In the genomic region with DNA sequence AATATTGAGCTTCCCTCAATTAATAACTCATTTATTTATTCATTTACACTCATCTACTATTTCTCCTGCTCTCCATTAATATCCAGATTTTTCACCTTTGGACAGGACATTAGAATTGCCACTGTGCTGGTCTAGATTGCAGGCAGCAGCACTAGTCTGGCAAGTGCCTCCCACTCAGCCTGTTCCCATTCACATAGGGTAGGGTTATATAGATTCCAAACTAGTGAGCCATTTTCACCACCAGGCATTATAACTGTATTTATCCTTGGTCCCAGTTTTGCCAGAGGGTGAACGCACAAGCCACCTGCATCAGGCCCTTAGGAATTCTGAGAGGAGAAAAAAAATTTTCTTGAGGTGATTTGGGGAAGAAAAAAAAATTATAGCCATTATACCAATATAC, we compare ENCODE assay signal across 29 cellular contexts. TPM values are rescaled to one million over a fixed set of nuclear protein-coding genes. Genes with fewer than 3 reads are reported as not detected.
DNase-seq lines count a peak whose midpoint lies in the region; ATAC-seq, FAIRE-seq and TF ChIP-seq lines count a peak whose summit lies in the region.
"Had no signal": no experiment of that assay in that cellular context is flagged by ENCODE, and none has a peak within 500 bp of the region (broad histone marks: within the 10 kb centered on the region; RNA-seq: fewer than 3 reads in every experiment).

No MANE protein-coding gene starts in this region.

- no peak for FAIRE-seq in bronchial epithelial cell (lab: Jason Lieb, UNC)
- FAIRE-seq: G401.6, HepG2, K562, RCC 7860 had no signal

- H3K27ac ChIP-seq in mammary epithelial cell (ENCODE audit: insufficient read depth, low read depth, low read length) (no peak overlapping the region), breast epithelium (no peak overlapping the region), Panc1 (ENCODE audit: low read length) (no peak overlapping the region), endodermal cell (ENCODE audit: low read depth, low read length) (no peak overlapping the region), substantia nigra (ENCODE audit: low read depth, low read length, poor library complexity, severe bottlenecking) (no peak overlapping the region)
- H3K27ac ChIP-seq: SJCRH30 had no signal

- H3K9me3 Mint-ChIP-seq in endodermal cell, result peaks cover 3% of the 10 kb centered on the region

- H3K27ac Mint-ChIP-seq in endodermal cell, result no peak overlapping the region
- H3K27ac Mint-ChIP-seq: GM23338, HFFc6 had no signal

- no peak overlapping the region for H3K4me3 Mint-ChIP-seq in endodermal cell
- H3K4me3 Mint-ChIP-seq: GM23338, HFFc6 had no signal

- in situ Hi-C loops in mammary epithelial cell (cut with MboI; ENCODE audit: low sequenced_read_pairs in 2 of 2), result no loop called here
- in situ Hi-C loops in Panc1 (cut with HindIII; ENCODE audit: low pct_unique_long_range_greater_than_20kb, low sequenced_read_pairs), result no loop called here

- H3K4me2 ChIP-seq in mammary epithelial cell (ENCODE audit: insufficient read depth, low read depth, low read length), result no peak overlapping the region
- H3K4me2 ChIP-seq: GM23338 had no signal

- H3K27me3 Mint-ChIP-seq in endodermal cell (ENCODE audit: insufficient read depth), result peaks cover under 1% of the 10 kb centered on the region

- H3K36me3 ChIP-seq in mammary epithelial cell (ENCODE audit: insufficient read depth, low read length), result no peaks in the 10 kb centered on the region
- H3K36me3 ChIP-seq in breast epithelium, result no peaks in the 10 kb centered on the region
- H3K36me3 ChIP-seq in Panc1 (ENCODE audit: control insufficient read depth, insufficient read depth, low read length), result no peaks in the 10 kb centered on the region
- no peaks in the 10 kb centered on the region for H3K36me3 ChIP-seq in bronchial epithelial cell (ENCODE audit: control insufficient read depth, insufficient read depth, low read length)
- H3K36me3 ChIP-seq in endodermal cell (ENCODE audit: control insufficient read depth, insufficient read depth, low read length), result no peaks in the 10 kb centered on the region
- H3K36me3 ChIP-seq: HAP-1, SJCRH30 had no signal

- H3K27me3 ChIP-seq in mammary epithelial cell (ENCODE audit: insufficient read depth, low read length) (no peaks in the 10 kb centered on the region), breast epithelium (no peaks in the 10 kb centered on the region), Panc1 (ENCODE audit: control insufficient read depth, insufficient read depth, low read length) (no peaks in the 10 kb centered on the region), bronchial epithelial cell (ENCODE audit: control insufficient read depth, insufficient read depth, low read length) (no peaks in the 10 kb centered on the region), endodermal cell (ENCODE audit: control insufficient read depth, insufficient read depth, low read length, poor library complexity, severe bottlenecking) (no peaks in the 10 kb centered on the region)

- H3K79me2 ChIP-seq in mammary epithelial cell (ENCODE audit: insufficient read depth, low read length), result no peaks in the 10 kb centered on the region

- DNase-seq in mammary epithelial cell (peak; percentile 32), breast epithelium (ENCODE audit: low spot score in 2 of 2) (no peak), Panc1 (ENCODE audit: low read depth, low spot score) (no peak), bronchial epithelial cell (ENCODE audit: low read depth) (peak; percentile 49), endodermal cell (no peak), ecto neural progenitor cell (ENCODE audit: low spot score) (no peak), NCI-H510A treated with DMSO at 0.1 percent for 48 hours (lab: John Stamatoyannopoulos, UW) (no peak), substantia nigra (lab: John Stamatoyannopoulos, UW) (no peak)
- DNase-seq: 8988T; ACHN; DMS153; HFFc6; Kasumi-1; NCI-H1105; NCI-H1436 treated with DMSO at 0.1 percent for 48 hours; NCI-H187 treated with DMSO at 0.1 percent for 48 hours; NCI-H2171 treated with DMSO at 0.1 percent for 48 hours; NCI-H524 treated with DMSO at 0.1 percent for 48 hours; NCI-H774; NK-92 treated with Interleukin-12 subunit alpha and Interleukin-12 subunit beta, amount 100 ng/mL, for 24 hours; SJCRH30 had no signal

- intact Hi-C loops in mammary epithelial cell (cut with micrococcal nuclease), result no loop called here
- intact Hi-C loops in breast epithelium (cut with DNase I; ENCODE audit: low total_unique reads), result loop anchor here (10.0 kb wide), 1 partner anchor 67 kb away; the partner anchor contains the start of gene AMOTL2
- intact Hi-C loops in Panc1 (cut with micrococcal nuclease; ENCODE audit: unreplicated experiment), result no loop called here

- no peak overlapping the region for H2AFZ ChIP-seq in mammary epithelial cell (ENCODE audit: low read depth, low read length)

- H3K4me1 ChIP-seq in mammary epithelial cell (ENCODE audit: insufficient read depth, low read length) (peaks cover 35% of the 10 kb centered on the region), breast epithelium (peaks cover 0 to 2% of the 10 kb centered on the region in 2 donors), Panc1 (ENCODE audit: control insufficient read depth, insufficient read depth, low read length) (peaks cover 3% of the 10 kb centered on the region; the same call in 1 of the 2 replicates), endodermal cell (ENCODE audit: control insufficient read depth, insufficient read depth, low read length) (no peaks in the 10 kb centered on the region)
- H3K4me1 ChIP-seq: HAP-1, SJCRH30 had no signal

- dilution Hi-C loops in mammary epithelial cell (cut with HindIII; ENCODE audit: low sequenced_read_pairs), result no loop called here

- POLR2A ChIA-PET in Panc1 (lab: Charles Lee), result no interaction called here

- H3K9ac ChIP-seq in mammary epithelial cell (ENCODE audit: insufficient read depth, low read length) (no peak overlapping the region), endodermal cell (ENCODE audit: extremely low read depth, low read length, poor library complexity, severe bottlenecking) (no peak overlapping the region)

- CTCF ChIA-PET in mammary epithelial cell (lab: Charles Lee; ENCODE audit: low non-redundant PET), result no interaction called here
- CTCF ChIA-PET in Panc1 (lab: Charles Lee), result no interaction called here

- BruUV-seq in mammary epithelial cell (replicated peaks; lab: Mats Ljungman, UMichigan) (no TSS peak), Panc1 (replicated peaks; lab: Mats Ljungman, UMichigan) (no TSS peak)

- peak; percentile 67; the same call in 1 of the 2 replicates for ATAC-seq in Panc1
- ATAC-seq: GM23338, HepG2, K562, Right ventricle myocardium inferior, SK-N-SH treated with all-trans-retinoic acid at 6 μM for 48 hours had no signal

- no peaks in the 10 kb centered on the region for H3K4me1 Mint-ChIP-seq in endodermal cell
- H3K4me1 Mint-ChIP-seq: GM23338 had no signal

- H3K4me3 ChIP-seq in mammary epithelial cell (replicated peaks in 1 of 3; ENCODE audit: insufficient read depth in 1 of 3, low read depth in 2 of 3, low read length in 3 of 3) (no peak overlapping the region), breast epithelium (no peak overlapping the region), Panc1 (ENCODE audit: low read depth in 2 of 2, low read length in 2 of 2) (no peak overlapping the region), bronchial epithelial cell (ENCODE audit: low read depth, low read length) (no peak overlapping the region), endodermal cell (ENCODE audit: low read length) (no peak overlapping the region)
- H3K4me3 ChIP-seq: GM23338, HAP-1, K562, SJCRH30 had no signal

- WGBS in mammary epithelial cell (ENCODE audit: low coverage, missing lambda C conversion rate), result 83% methylated on average over 1 of the region's 1 CpG
- WGBS in endodermal cell (ENCODE audit: insufficient coverage in 1 of 2, insufficient read length in 1 of 2), 2 experiments, result 80% methylated on average over 1 of the region's 1 CpG; no CpG with 5 or more reads in 1 of the 2 experiments

- no peaks in the 10 kb centered on the region for H4K20me1 ChIP-seq in mammary epithelial cell (ENCODE audit: insufficient read depth, low read length)

- no peaks in the 10 kb centered on the region for H3K9me3 ChIP-seq in mammary epithelial cell (replicated peaks; ENCODE audit: insufficient read depth, low read length)
- H3K9me3 ChIP-seq in breast epithelium, result no peaks in the 10 kb centered on the region
- no peaks in the 10 kb centered on the region for H3K9me3 ChIP-seq in Panc1 (ENCODE audit: control insufficient read depth, insufficient read depth, low read depth, low read length)
- peaks cover 8% of the 10 kb centered on the region for H3K9me3 ChIP-seq in endodermal cell (ENCODE audit: control insufficient read depth, low read length)

- no peaks in the 10 kb centered on the region for H3K36me3 Mint-ChIP-seq in endodermal cell (ENCODE audit: low read depth)

- no peak for TF ChIP-seq POLR2A in breast epithelium (IDR thresholded peaks at IDR 0.05)

- TF ChIP-seq CTCF in mammary epithelial cell (conservative IDR thresholded peaks at IDR 0.05 in 1 of 2, IDR thresholded peaks at IDR 0.05 in 1 of 2; ENCODE audit: extremely low read depth in 1 of 2, insufficient read depth in 1 of 2, low read depth in 1 of 2, low read length in 2 of 2) (no peak), breast epithelium (IDR thresholded peaks at IDR 0.05) (no peak), Panc1 (IDR thresholded peaks at IDR 0.05) (no peak), bronchial epithelial cell (IDR thresholded peaks at IDR 0.05; ENCODE audit: insufficient read depth, low read length, severe bottlenecking) (no peak), endodermal cell (conservative IDR thresholded peaks at IDR 0.05) (no peak)

RNA-seq across cellular contexts. Expression of gene ANAPC13, which starts 44.5 kb away (rescaled TPM):
- total RNA-seq in mammary epithelial cell (10 to 100 TPM; 32.2 to 40.5 TPM), breast epithelium (10 to 100 TPM; 56.0 to 68.3 (median 66.1) TPM), Panc1 (2021; ENCODE audit: unreplicated experiment) (68.8 TPM), bronchial epithelial cell (45.3 and 66.4 TPM in 2 replicates), endodermal cell (10 to 100 TPM; 28.6 to 29.3 TPM)
- polyA plus RNA-seq in mammary epithelial cell, result 54.2 TPM
- 16.2 TPM for polyA minus RNA-seq in mammary epithelial cell
- 51.3 TPM for polyA plus RNA-seq in Panc1 (2012; ENCODE audit: insufficient read length)
- 86.7 TPM for polyA plus RNA-seq in endodermal cell (2013, experiment 1 of 2)
- polyA plus RNA-seq in endodermal cell (2013, experiment 2 of 2), result 81.0 TPM

RNA-seq across cellular contexts. Expression of gene CEP63, which starts 44.5 kb away (rescaled TPM):
- 10 to 100 TPM in 1 of 2 donors, 1 to 10 TPM in 1; 7.2 to 25.3 TPM for total RNA-seq in mammary epithelial cell
- polyA plus RNA-seq in mammary epithelial cell, result 9.0 TPM
- polyA minus RNA-seq in mammary epithelial cell, result 3.9 TPM
- 10 to 100 TPM; 31.8 to 38.9 (median 33.1) TPM for total RNA-seq in breast epithelium
- 30.5 TPM for total RNA-seq in Panc1 (2021; ENCODE audit: unreplicated experiment)
- polyA plus RNA-seq in Panc1 (2012; ENCODE audit: insufficient read length), result 21.3 TPM
- total RNA-seq in bronchial epithelial cell, result 10.3 and 22.4 TPM in 2 replicates
- 10 to 100 TPM; 21.2 to 33.0 TPM for total RNA-seq in endodermal cell
- 28.7 TPM for polyA plus RNA-seq in endodermal cell (2013, experiment 1 of 2)
- 30.2 TPM for polyA plus RNA-seq in endodermal cell (2013, experiment 2 of 2)

Comparison
In these comparisons a context has a peak if more than half of its experiments do, and no peak if none do; other contexts are left out.
1. DNase-seq: peak in mammary epithelial cell (single experiment) and bronchial epithelial cell (single experiment); none in breast epithelium (0 of 2), Panc1 (single experiment), endodermal cell (single experiment), ecto neural progenitor cell (single experiment), NCI-H510A treated with DMSO at 0.1 percent for 48 hours (single experiment) and substantia nigra (0 of 49).